Comparison of ENCODE assay signal across 9 cellular contexts in genomic region chr1:198657550-198658064, GRCh38. TPM values are rescaled to one million over a fixed set of nuclear protein-coding genes. Genes with fewer than 3 reads are reported as not detected.
DNase-seq lines count a peak whose midpoint lies in the region; ATAC-seq and TF ChIP-seq lines count a peak whose summit lies in the region.
"Had no signal": no experiment of that assay in that cellular context is flagged by ENCODE, and none has a peak within 500 bp of the region (broad histone marks: within the 10 kb centered on the region; RNA-seq: fewer than 3 reads in every experiment).

No MANE protein-coding gene starts in this region.

- H3K27me3 ChIP-seq in PC-9 (ENCODE audit: insufficient read depth, low read depth) = no peaks in the 10 kb centered on the region

- peak overlapping the region; percentile 70 for H3K27ac ChIP-seq in PC-9

- H3K36me3 ChIP-seq in PC-9 (ENCODE audit: low read depth) = no peaks in the 10 kb centered on the region

- peak overlapping the region; percentile 84 to 87 for H3K4me3 Mint-ChIP-seq in activated T-cell treated with anti-CD3 and anti-CD28 coated beads, Interleukin-2, amount 50 U/mL, for 72 hours
- no peak overlapping the region for H3K4me3 Mint-ChIP-seq in Calu3 (ENCODE audit: low read depth, unreplicated experiment)

- peaks cover 91% of the 10 kb centered on the region for H3K4me1 Mint-ChIP-seq in activated T-cell treated with anti-CD3 and anti-CD28 coated beads, Interleukin-2, amount 50 U/mL, for 72 hours (ENCODE audit: low read depth)
- H3K4me1 Mint-ChIP-seq in Calu3 (ENCODE audit: low read depth, unreplicated experiment) = no peaks in the 10 kb centered on the region

- no peaks in the 10 kb centered on the region for H4K20me1 ChIP-seq in PC-9 (ENCODE audit: insufficient read depth)

- BruUV-seq in PC-9 (replicated peaks; lab: Mats Ljungman, UMichigan) (no TSS peak), Calu3 (replicated peaks; lab: Mats Ljungman, UMichigan) (no TSS peak)

- H3K9me3 Mint-ChIP-seq in activated T-cell treated with anti-CD3 and anti-CD28 coated beads, Interleukin-2, amount 50 U/mL, for 72 hours = no peaks in the 10 kb centered on the region
- no peaks in the 10 kb centered on the region for H3K9me3 Mint-ChIP-seq in Calu3 (ENCODE audit: low read depth, unreplicated experiment)

- H3K4me3 ChIP-seq in PC-9 = no peak overlapping the region

- peak overlapping the region; percentile 44 for H3K4me2 ChIP-seq in PC-9

- H2AFZ ChIP-seq in PC-9 = 0 out of 2 replicates have a peak overlapping the region, but pooled peaks have one; percentile 40

- H3K9me3 ChIP-seq in PC-9 (ENCODE audit: insufficient read depth, low read depth) = no peaks in the 10 kb centered on the region

- TF ChIP-seq CTCF in PC-9 (conservative IDR thresholded peaks at IDR 0.05) (no peak), Calu3 (IDR thresholded peaks at IDR 0.05; ENCODE audit: unreplicated experiment) (no peak)

- ATAC-seq in activated T-cell treated with anti-CD3 and anti-CD28 coated beads, Interleukin-2, amount 50 U/mL, for 72 hours (replicated peaks in 1 of 2) = peak; percentile 61 to 71
- ATAC-seq in HG03025 (IDR thresholded peaks at IDR 0.05; ENCODE audit: low FRiP score, unreplicated experiment) = peak; percentile 55

- H3K9me2 ChIP-seq in PC-9 (ENCODE audit: insufficient read depth) = no peaks in the 10 kb centered on the region

- H3K36me3 Mint-ChIP-seq in activated T-cell treated with anti-CD3 and anti-CD28 coated beads, Interleukin-2, amount 50 U/mL, for 72 hours (ENCODE audit: insufficient read depth in 2 of 2) = peaks cover 10% of the 10 kb centered on the region in 2 donors
- no peaks in the 10 kb centered on the region for H3K36me3 Mint-ChIP-seq in Calu3 (ENCODE audit: insufficient read depth, unreplicated experiment)

- H3K79me2 ChIP-seq in PC-9 (ENCODE audit: low read depth) = no peaks in the 10 kb centered on the region

- DNase-seq in activated T-cell treated with anti-CD3 and anti-CD28 coated beads, Interleukin-2, amount 50 U/mL, for 72 hours = no peak
- DNase-seq in activated T-cell treated with anti-CD3 and anti-CD28 coated beads, Interleukin-2, amount 50 U/mL, for 48 hours = no peak
- DNase-seq in PC-9 (peak; percentile 45 to 93), dermis blood vessel endothelial cell (peak; percentile 3), smooth muscle cell of the brain vasculature (ENCODE audit: low read depth, low spot score) (peak; percentile 64), Calu3 (no peak), DMS153 (lab: John Stamatoyannopoulos, UW) (no peak)

- peaks cover 28% of the 10 kb centered on the region for H3K4me1 ChIP-seq in PC-9 (replicated peaks; ENCODE audit: insufficient read depth)

- CTCF ChIA-PET in PC-9 (lab: Charles Lee) = no interaction called here
- CTCF ChIA-PET in Calu3 (lab: Charles Lee) = no interaction called here

- peaks cover 25% of the 10 kb centered on the region for H3F3A ChIP-seq in PC-9 (ENCODE audit: insufficient read depth, low read depth)

- intact Hi-C loops in PC-9 (cut with micrococcal nuclease; ENCODE audit: unreplicated experiment) (loop anchor here (1.0 to 5.0 kb wide), 8 partner anchors 12 to 500 kb away; partner anchors contain the start of gene NEK7), Calu3 (cut with micrococcal nuclease; ENCODE audit: unreplicated experiment) (no loop called here)

- H3K27me3 Mint-ChIP-seq in activated T-cell treated with anti-CD3 and anti-CD28 coated beads, Interleukin-2, amount 50 U/mL, for 72 hours (ENCODE audit: low read depth) = no peaks in the 10 kb centered on the region
- H3K27me3 Mint-ChIP-seq in Calu3 (ENCODE audit: unreplicated experiment) = no peaks in the 10 kb centered on the region

- POLR2A ChIA-PET in PC-9 (lab: Charles Lee; ENCODE audit: unreplicated experiment) = interaction anchor here (0.6 to 1.4 kb wide), 8 partner anchors 15 to 1851 kb away, joined by 3 to 11 read pairs (median 6); no protein-coding TSS in a partner anchor

- peak overlapping the region; percentile 99 for H3K27ac Mint-ChIP-seq in activated T-cell treated with anti-CD3 and anti-CD28 coated beads, Interleukin-2, amount 50 U/mL, for 72 hours
- H3K27ac Mint-ChIP-seq in Calu3 (ENCODE audit: unreplicated experiment) = no peak overlapping the region

RNA-seq across cellular contexts. Expression of gene PTPRC, which starts 18.8 kb away (rescaled TPM):
- total RNA-seq in activated T-cell treated with anti-CD3 and anti-CD28 coated beads, Interleukin-2, amount 50 U/mL, for 72 hours = 100 to 1,000 TPM; 490 to 545 TPM
- 0.58 and 0.79 TPM in 2 replicates for total RNA-seq in PC-9 (2021)
- not detected in 2 replicates for total RNA-seq in dermis blood vessel endothelial cell
- not detected in 2 replicates for total RNA-seq in Calu3 (2022)
- total RNA-seq: glomerular endothelial cell had no signal

Comparison
In these comparisons a context has a peak if more than half of its experiments do, and no peak if none do; other contexts are left out.
1. DNase-seq: peak in PC-9 (2 of 2), dermis blood vessel endothelial cell (single experiment) and smooth muscle cell of the brain vasculature (single experiment); none in activated T-cell treated with anti-CD3 and anti-CD28 coated beads, Interleukin-2, amount 50 U/mL, for 72 hours (0 of 2), activated T-cell treated with anti-CD3 and anti-CD28 coated beads, Interleukin-2, amount 50 U/mL, for 48 hours (0 of 2), Calu3 (single experiment) and DMS153 (single experiment).
2. RNA of gene PTPRC, which starts 18.8 kb away (total RNA-seq): 490 to 545 TPM in activated T-cell treated with anti-CD3 and anti-CD28 coated beads, Interleukin-2, amount 50 U/mL, for 72 hours; 0.58 to 0.79 TPM in PC-9, not detected in Calu3 and not detected in dermis blood vessel endothelial cell; every median in the first group is over 100 times any median in the second.